In genomic region chr4:104015680-104016079, GRCh38 we compare ENCODE assay signal across 8 cellular contexts.
DNase-seq lines count a peak whose midpoint lies in the region; ATAC-seq, FAIRE-seq and TF ChIP-seq lines count a peak whose summit lies in the region.

No MANE protein-coding gene starts in this region.

- DNase-seq in OCI-M1 (lab: John Stamatoyannopoulos, UW) = peak; percentile 62
- DNase-seq in head of caudate nucleus = peak in 33 of 42 donors; percentile 10 to 71 (median 41)
- no peak for DNase-seq in activated T-cell treated with anti-CD3 and anti-CD28 coated beads, Interleukin-2, amount 50 U/mL, for 4 hours
- DNase-seq in spleen = no peak
- no peak for DNase-seq in activated effector memory CD4-positive, alpha-beta T cell treated with Interleukin-2 at 50 U/mL for 16 hours

- TF ChIP-seq POLR2A in spleen (IDR thresholded peaks at IDR 0.05) = no peak

- peak; percentile 97 for FAIRE-seq in A204.1 (lab: Jason Lieb, UNC)

- no peak overlapping the region for H3K4me3 Mint-ChIP-seq in activated T-cell treated with anti-CD3 and anti-CD28 coated beads, Interleukin-2, amount 50 U/mL, for 4 hours

- no peaks in the 10 kb centered on the region for H3K9me3 ChIP-seq in spleen

- no peaks in the 10 kb centered on the region for H3K27me3 Mint-ChIP-seq in activated T-cell treated with anti-CD3 and anti-CD28 coated beads, Interleukin-2, amount 50 U/mL, for 4 hours (ENCODE audit: low read depth)

- H3K4me1 Mint-ChIP-seq in activated T-cell treated with anti-CD3 and anti-CD28 coated beads, Interleukin-2, amount 50 U/mL, for 4 hours (ENCODE audit: low read depth) = no peaks in the 10 kb centered on the region

- TF ChIP-seq CTCF in GM12873 (IDR thresholded peaks at IDR 0.05; ENCODE audit: insufficient read depth, low read depth, low read length, missing control alignments) = peak; percentile 35
- no peak for TF ChIP-seq CTCF in spleen (IDR thresholded peaks at IDR 0.05 in 8 of 11, conservative IDR thresholded peaks at IDR 0.05 in 3 of 11)

- no peak overlapping the region for H3K4me3 ChIP-seq in spleen

- intact Hi-C loops in head of caudate nucleus (cut with DNase I) (loop anchor here (5.0 kb wide), 1 partner anchor 852 kb away; no protein-coding TSS in a partner anchor), spleen (cut with DNase I; ENCODE audit: low total_unique reads) (no loop called here)

- no peaks in the 10 kb centered on the region for H3K36me3 Mint-ChIP-seq in activated T-cell treated with anti-CD3 and anti-CD28 coated beads, Interleukin-2, amount 50 U/mL, for 4 hours (ENCODE audit: insufficient read depth)

- WGBS in spleen, 5 donors = 26 to 40% (median 27%) methylated on average over 2 of the region's 2 CpGs

- ATAC-seq in activated T-cell treated with anti-CD3 and anti-CD28 coated beads, Interleukin-2, amount 50 U/mL, for 4 hours = no peak
- ATAC-seq in HG03045 (IDR thresholded peaks at IDR 0.05; ENCODE audit: unreplicated experiment) = no peak

- no peaks in the 10 kb centered on the region for H3K27me3 ChIP-seq in spleen (replicated peaks in 1 of 7)

- no peaks in the 10 kb centered on the region for H3K4me1 ChIP-seq in spleen

- no peaks in the 10 kb centered on the region for H3K36me3 ChIP-seq in spleen

- H3K9me3 Mint-ChIP-seq in activated T-cell treated with anti-CD3 and anti-CD28 coated beads, Interleukin-2, amount 50 U/mL, for 4 hours = no peaks in the 10 kb centered on the region

- H3K27ac ChIP-seq in spleen = no peak overlapping the region

Comparison
In these comparisons a context has a peak if more than half of its experiments do, and no peak if none do; other contexts are left out.
1. DNase-seq: peak in OCI-M1 (single experiment) and head of caudate nucleus (33 of 42); none in activated T-cell treated with anti-CD3 and anti-CD28 coated beads, Interleukin-2, amount 50 U/mL, for 4 hours (single experiment), spleen (single experiment) and activated effector memory CD4-positive, alpha-beta T cell treated with Interleukin-2 at 50 U/mL for 16 hours (single experiment).